28 cellular contexts compared by ENCODE assay signal in genomic region chr22:47663615-47664605, GRCh38.
"Had no signal": no experiment of that assay in that cellular context is flagged by ENCODE, and none has a peak within 500 bp of the region (broad histone marks: within the 10 kb centered on the region; RNA-seq: fewer than 3 reads in every experiment).

No MANE protein-coding gene starts in this region.

- H3K36me3 Mint-ChIP-seq: naive thymus-derived CD4-positive, alpha-beta T cell; natural killer cell treated with Interleukin-12 subunit alpha and Interleukin-12 subunit beta and Interleukin-15 and Interleukin-18, amount 100 ng/mL, for 72 hours had no signal

- H3K4me3 ChIP-seq: left ventricle myocardium inferior, lung, mucosa of descending colon, pancreas, prostate gland, skin epidermis, stomach, testis, thyroid gland, transverse colon, upper lobe of right lung had no signal

- H3K27me3 ChIP-seq: testis, thyroid gland, transverse colon had no signal

- H3K9me3 ChIP-seq: mucosa of descending colon, pancreas, prostate gland, testis, thyroid gland, transverse colon, upper lobe of right lung had no signal

- H3K27ac Mint-ChIP-seq: naive thymus-derived CD4-positive, alpha-beta T cell; natural killer cell treated with Interleukin-12 subunit alpha and Interleukin-12 subunit beta and Interleukin-15 and Interleukin-18, amount 100 ng/mL, for 72 hours; stimulated activated naive B cell treated with anti-CD40 and anti-IgM and Interleukin-4, amounts not matched to agents 10 μg/mL and 1 μg/mL and 100 μg/mL, for 72 hours had no signal

- FAIRE-seq: kidney, pancreas, urothelium cell line had no signal

- H3K4me3 Mint-ChIP-seq: naive thymus-derived CD4-positive, alpha-beta T cell; natural killer cell treated with Interleukin-12 subunit alpha and Interleukin-12 subunit beta and Interleukin-15 and Interleukin-18, amount 100 ng/mL, for 72 hours; stimulated activated naive B cell treated with anti-CD40 and anti-IgM and Interleukin-4, amounts not matched to agents 10 μg/mL and 1 μg/mL and 100 μg/mL, for 72 hours had no signal

- H3K27ac ChIP-seq: left ventricle myocardium inferior, pancreas, prostate gland, skin epidermis, stomach, testis, thyroid gland, transverse colon, upper lobe of right lung had no signal

- ATAC-seq: left colon; mucosa of descending colon; naive thymus-derived CD4-positive, alpha-beta T cell; natural killer cell treated with Interleukin-12 subunit alpha and Interleukin-12 subunit beta and Interleukin-15 and Interleukin-18, amount 100 ng/mL, for 72 hours; right cardiac atrium; sciatic nerve; stimulated activated naive B cell treated with anti-CD40 and anti-IgM and Interleukin-4, amounts not matched to agents 10 μg/mL and 1 μg/mL and 100 μg/mL, for 72 hours; stimulated activated naive CD8-positive, alpha-beta T cell treated with anti-CD3 and anti-CD28 coated beads, Interleukin-15, Interleukin-2, amounts not matched to agents 100 U/mL and 50 U/mL, for 24 hours; upper lobe of right lung had no signal

- H3K9me3 Mint-ChIP-seq: natural killer cell treated with Interleukin-12 subunit alpha and Interleukin-12 subunit beta and Interleukin-15 and Interleukin-18, amount 100 ng/mL, for 72 hours had no signal

- H3K4me1 ChIP-seq: left ventricle myocardium inferior, pancreas, prostate gland, stomach, testis, thyroid gland, transverse colon, upper lobe of right lung had no signal

- H3K4me1 Mint-ChIP-seq: stimulated activated naive B cell treated with anti-CD40 and anti-IgM and Interleukin-4, amounts not matched to agents 10 μg/mL and 1 μg/mL and 100 μg/mL, for 72 hours had no signal

- DNase-seq: hippocampal formation; kidney; left colon; left ventricle myocardium inferior; midbrain; mucosa of descending colon; naive thymus-derived CD4-positive, alpha-beta T cell; pancreas; posterior cingulate gyrus; retina; right cardiac atrium; stimulated activated CD4-positive, alpha-beta T cell treated with anti-CD3 and anti-CD28 coated beads, Interleukin-12 subunit alpha, Interleukin-12 subunit beta, amount 100 ng/mL, for 4 hours; stimulated activated CD4-positive, alpha-beta T cell treated with anti-CD3 and anti-CD28 coated beads, Interleukin-15, amount 100 ng/mL, for 24 hours; stimulated activated CD4-positive, alpha-beta T cell treated with anti-CD3 and anti-CD28 coated beads, Interleukin-2, amount 100 ng/mL, for 24 hours; stimulated activated CD4-positive, alpha-beta T cell treated with anti-CD3 and anti-CD28 coated beads, Interleukin-4, amount 100 ng/mL, for 1 hour; stimulated activated naive B cell treated with anti-CD40 and anti-IgM and Interleukin-4, amounts not matched to agents 10 μg/mL and 1 μg/mL and 100 μg/mL, for 72 hours; stimulated activated naive CD8-positive, alpha-beta T cell treated with anti-CD3 and anti-CD28 coated beads, Interleukin-15, Interleukin-2, amounts not matched to agents 100 U/mL and 50 U/mL, for 24 hours; stomach; testis; thyroid gland; transverse colon; upper lobe of right lung had no signal

- H3K36me3 ChIP-seq: left ventricle myocardium inferior, pancreas, prostate gland, stomach, thyroid gland, transverse colon, upper lobe of right lung had no signal
